ENCODE assay signal across 12 cellular contexts in the genomic region with DNA sequence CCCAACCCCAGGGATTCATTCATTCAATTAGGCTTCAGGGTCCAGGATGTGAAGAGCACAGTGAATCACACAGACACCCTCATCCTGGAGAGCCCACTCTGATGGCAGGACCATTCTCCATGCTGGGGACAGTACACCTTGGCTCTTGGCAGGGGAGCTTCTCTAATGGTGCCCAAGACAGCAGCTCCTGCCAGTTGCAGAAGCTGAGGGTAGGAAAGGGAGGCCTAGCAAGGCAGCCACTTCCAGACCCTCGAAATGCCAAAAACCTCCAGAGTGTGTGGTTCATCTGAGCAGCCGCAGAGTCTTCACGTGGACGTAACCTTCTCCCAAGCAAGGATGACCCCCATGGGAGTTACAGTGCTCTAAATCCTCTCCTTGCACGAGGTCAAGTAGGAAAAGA.
"Had no signal": no experiment of that assay in that cellular context is flagged by ENCODE, and none has a peak within 500 bp of the region (broad histone marks: within the 10 kb centered on the region; RNA-seq: fewer than 3 reads in every experiment).

No MANE protein-coding gene starts in this region.

- DNase-seq: effector memory CD8-positive, alpha-beta T cell; foreskin fibroblast; sigmoid colon; stimulated activated CD4-positive, alpha-beta T cell treated with anti-CD3 and anti-CD28 coated beads, Interleukin-12 subunit alpha, Interleukin-12 subunit beta, amount 100 ng/mL, for 4 hours; stimulated activated naive CD4-positive, alpha-beta T cell treated with Interleukin-2 at 50 U/mL for 16 hours had no signal

- H3K9me3 Mint-ChIP-seq: central memory CD8-positive, alpha-beta T cell; dendritic cell treated with granulocyte-macrophage colony-stimulating factor and Interleukin-4, amounts not matched to agents 40 ng/mL and 50 ng/mL, for 4 days; effector memory CD8-positive, alpha-beta T cell; memory B cell; mesothelial cell of epicardium; nephron; type B pancreatic cell had no signal

- ATAC-seq: effector memory CD8-positive, alpha-beta T cell; gastroesophageal sphincter had no signal

- H3K27ac Mint-ChIP-seq: dendritic cell treated with granulocyte-macrophage colony-stimulating factor and Interleukin-4, amounts not matched to agents 40 ng/mL and 50 ng/mL, for 4 days; memory B cell; mesothelial cell of epicardium; nephron; type B pancreatic cell had no signal

- H3K27me3 Mint-ChIP-seq: central memory CD8-positive, alpha-beta T cell; dendritic cell treated with granulocyte-macrophage colony-stimulating factor and Interleukin-4, amounts not matched to agents 40 ng/mL and 50 ng/mL, for 4 days; effector memory CD8-positive, alpha-beta T cell; memory B cell; type B pancreatic cell had no signal

- H3K36me3 Mint-ChIP-seq: memory B cell, mesothelial cell of epicardium, type B pancreatic cell had no signal

- H3K4me3 Mint-ChIP-seq: central memory CD8-positive, alpha-beta T cell; dendritic cell treated with granulocyte-macrophage colony-stimulating factor and Interleukin-4, amounts not matched to agents 40 ng/mL and 50 ng/mL, for 4 days; effector memory CD8-positive, alpha-beta T cell; memory B cell; mesothelial cell of epicardium; nephron; type B pancreatic cell had no signal
